ENCODE assay signal across 1 cellular context in genomic region chr7:56063882-56064625, GRCh38.
TF ChIP-seq lines count a peak whose summit lies in the region.

SUMF2 (plus strand) TSS chr7:56064286; CDS start chr7:56064312, 26 bp downstream.

TF ChIP-seq in WTC11, 78 proteins besides CTCF, POLR2A, EP300 and RAD21 (continued from another document and continues in another):
- TF ChIP-seq ERG (CRISPR knock-in tag; IDR thresholded peaks at IDR 0.05) (peak; percentile 99), NFE2L1 (CRISPR knock-in tag; IDR thresholded peaks at IDR 0.05) (peak; percentile 91), CDX4 (CRISPR knock-in tag; IDR thresholded peaks at IDR 0.05; ENCODE audit: borderline replicate concordance) (no peak), ZNF219 (CRISPR knock-in tag; IDR thresholded peaks at IDR 0.05; ENCODE audit: borderline replicate concordance) (0 out of 2 replicates have a peak, but pooled peaks have one; percentile 70), MAX (CRISPR knock-in tag; IDR thresholded peaks at IDR 0.05) (peak; percentile 89), ELF4 (CRISPR knock-in tag; IDR thresholded peaks at IDR 0.05; ENCODE audit: low read depth) (no peak), PRRX2 (CRISPR knock-in tag; IDR thresholded peaks at IDR 0.05) (peak; percentile 99), AFF4 (CRISPR knock-in tag; IDR thresholded peaks at IDR 0.05; ENCODE audit: borderline replicate concordance) (peak; percentile 70; the same call in 1 of the 2 replicates), TCF7 (CRISPR knock-in tag; IDR thresholded peaks at IDR 0.05; ENCODE audit: low read depth) (peak; percentile 82; the same call in 1 of the 2 replicates), E2F4 (CRISPR knock-in tag; IDR thresholded peaks at IDR 0.05; ENCODE audit: borderline replicate concordance, low read depth) (peak; percentile 81; the same call in 1 of the 2 replicates), CREM (CRISPR knock-in tag; IDR thresholded peaks at IDR 0.05) (peak; percentile 72), MYBL2 (CRISPR knock-in tag; IDR thresholded peaks at IDR 0.05) (peak; percentile 80), NR2C2 (CRISPR knock-in tag; IDR thresholded peaks at IDR 0.05) (0 out of 2 replicates have a peak, but pooled peaks have one; percentile 39), GABPB1 (CRISPR knock-in tag; IDR thresholded peaks at IDR 0.05) (no peak), SOX15 (CRISPR knock-in tag; IDR thresholded peaks at IDR 0.05) (no peak), ZNF281 (CRISPR knock-in tag; IDR thresholded peaks at IDR 0.05) (peak; percentile 93), ARID4B (CRISPR knock-in tag; IDR thresholded peaks at IDR 0.05; ENCODE audit: borderline replicate concordance) (peak; percentile 94), ZNF121 (CRISPR knock-in tag; IDR thresholded peaks at IDR 0.05) (no peak), ATF2 (CRISPR knock-in tag; IDR thresholded peaks at IDR 0.05; ENCODE audit: borderline replicate concordance, low read depth) (peak; percentile 62; the same call in 1 of the 2 replicates), ZMAT4 (CRISPR knock-in tag; IDR thresholded peaks at IDR 0.05) (peak; percentile 90), RORB (CRISPR knock-in tag; IDR thresholded peaks at IDR 0.05) (no peak), PRDM15 (CRISPR knock-in tag; IDR thresholded peaks at IDR 0.05) (no peak), MLX (CRISPR knock-in tag; IDR thresholded peaks at IDR 0.05) (no peak), CBFB (CRISPR knock-in tag; IDR thresholded peaks at IDR 0.05; ENCODE audit: low read depth) (no peak), ZNF416 (CRISPR knock-in tag; IDR thresholded peaks at IDR 0.05) (peak; percentile 99), ZNF232 (CRISPR knock-in tag; IDR thresholded peaks at IDR 0.05) (peak; percentile 90), ZNF512 (CRISPR knock-in tag; IDR thresholded peaks at IDR 0.05; ENCODE audit: borderline replicate concordance) (peak; percentile 56; the same call in 1 of the 2 replicates), NR3C1 (CRISPR knock-in tag; conservative IDR thresholded peaks at IDR 0.05; ENCODE audit: low read depth) (no peak)
